In genomic region chr11:112087212-112087611, GRCh38 we compare ENCODE assay signal across 8 cellular contexts. TPM values are rescaled to one million over a fixed set of nuclear protein-coding genes. Genes with fewer than 3 reads are reported as not detected.
DNase-seq lines count a peak whose midpoint lies in the region; TF ChIP-seq lines count a peak whose summit lies in the region.

No MANE protein-coding gene starts in this region.

- H3K4me3 ChIP-seq in BE2C (ENCODE audit: low read depth, low read length): peak overlapping the region; percentile 91

- H3K36me3 Mint-ChIP-seq in mesothelial cell of epicardium: peaks cover 44% of the 10 kb centered on the region

- H3K4me1 Mint-ChIP-seq in mesothelial cell of epicardium: peaks cover 42% of the 10 kb centered on the region

- H3K27ac ChIP-seq in KOPT-K1 (ENCODE audit: low read depth, low read length, poor library complexity, severe bottlenecking): peak overlapping the region; percentile 85

- H3K27me3 ChIP-seq in BE2C: no peaks in the 10 kb centered on the region

- no peaks in the 10 kb centered on the region for H3K9me3 Mint-ChIP-seq in mesothelial cell of epicardium

- H3K36me3 ChIP-seq in BE2C (peaks cover 79% of the 10 kb centered on the region), KOPT-K1 (ENCODE audit: insufficient read depth, low read length) (peaks cover 79% of the 10 kb centered on the region)

- no peaks in the 10 kb centered on the region; the same call in 1 of the 2 replicates for H3K4me1 ChIP-seq in BE2C

- H3K4me3 Mint-ChIP-seq in mesothelial cell of epicardium: peak overlapping the region; percentile 100

- no peak for TF ChIP-seq CTCF in BE2C (IDR thresholded peaks at IDR 0.05; ENCODE audit: low read depth, low read length)
- no peak for TF ChIP-seq CTCF in mesothelial cell of epicardium (IDR thresholded peaks at IDR 0.05; ENCODE audit: unreplicated experiment)

- H3K27ac Mint-ChIP-seq in mesothelial cell of epicardium: peak overlapping the region; percentile 97

- H3K9me3 ChIP-seq in BE2C: no peaks in the 10 kb centered on the region
- no peaks in the 10 kb centered on the region for H3K9me3 ChIP-seq in KOPT-K1 (ENCODE audit: insufficient read depth, low read length, poor library complexity, severe bottlenecking)

- H3K27me3 Mint-ChIP-seq in mesothelial cell of epicardium (ENCODE audit: low read depth): no peaks in the 10 kb centered on the region

- DNase-seq in BE2C: no peak
- DNase-seq in cerebellum (ENCODE audit: low spot score): peak; percentile 9
- no peak for DNase-seq in mesothelial cell of epicardium (ENCODE audit: low spot score in 2 of 2, unreplicated experiment in 2 of 2)
- DNase-seq in SKM-1 treated with dmso at 0.1 percent for 144 hours (lab: John Stamatoyannopoulos, UW; ENCODE audit: unreplicated experiment): no peak
- DNase-seq in SHP77 (lab: John Stamatoyannopoulos, UW): no peak
- no peak for DNase-seq in COLO829 (ENCODE audit: low spot score)
- DNase-seq in activated CD4-positive, CD25-positive, alpha-beta regulatory T cell treated with anti-CD3 and anti-CD28 coated beads, Interleukin-2, amount 50 U/mL, for 72 hours: no peak

RNA-seq across cellular contexts. Expression of gene SDHD, which starts 0.5 kb away (rescaled TPM):
- polyA plus RNA-seq in BE2C (2012; ENCODE audit: insufficient read depth, insufficient read length, low read depth): 194 TPM
- total RNA-seq in cerebellum (53.7 TPM), mesothelial cell of epicardium (44.4 to 48.6 TPM (median 47.3 TPM) in 3 replicates)

RNA-seq across cellular contexts. Expression of gene TIMM8B, which starts 0.7 kb away (rescaled TPM):
- polyA plus RNA-seq in BE2C (2012; ENCODE audit: insufficient read depth, insufficient read length, low read depth): 380 TPM
- total RNA-seq in cerebellum (57.9 TPM), mesothelial cell of epicardium (48.8 to 51.9 TPM (median 51.5 TPM) in 3 replicates)

RNA-seq across cellular contexts. Expression of gene NKAPD1, which starts 13.1 kb away (rescaled TPM):
- 30.7 TPM for polyA plus RNA-seq in BE2C (2012; ENCODE audit: insufficient read depth, insufficient read length, low read depth)
- total RNA-seq in cerebellum (24.1 TPM), mesothelial cell of epicardium (23.3 to 28.0 TPM (median 26.3 TPM) in 3 replicates)

RNA-seq across cellular contexts. Expression of gene PIH1D2, which starts 13.4 kb away (rescaled TPM):
- not detected for polyA plus RNA-seq in BE2C (2012; ENCODE audit: insufficient read depth, insufficient read length, low read depth)
- total RNA-seq in cerebellum: 3.4 TPM
- 1.2 to 1.9 TPM (median 1.3 TPM) in 3 replicates for total RNA-seq in mesothelial cell of epicardium
